In the genomic region with DNA sequence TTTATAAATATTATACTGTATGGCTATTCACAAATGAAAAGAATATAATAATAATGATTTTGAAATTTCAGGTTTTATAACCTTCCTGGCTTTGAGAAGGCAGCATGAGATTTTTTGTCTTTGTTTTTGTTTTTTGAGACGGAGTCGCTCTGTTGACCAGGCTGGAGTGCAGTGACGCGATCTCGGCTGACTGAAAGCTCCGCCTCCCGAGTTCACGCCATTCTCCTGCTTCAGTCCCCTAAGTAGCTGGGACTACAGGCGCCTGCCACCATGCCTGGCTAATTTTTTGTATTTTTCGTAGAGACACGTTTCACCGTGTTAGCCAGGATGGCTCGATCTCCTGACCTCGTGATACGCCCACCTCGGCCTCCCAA, we compare ENCODE assay signal across 8 cellular contexts.
DNase-seq lines count a peak whose midpoint lies in the region; ATAC-seq, FAIRE-seq and TF ChIP-seq lines count a peak whose summit lies in the region.

No MANE protein-coding gene starts in this region.

- H3K27me3 ChIP-seq in astrocyte (ENCODE audit: insufficient read depth, low read length) (no peaks in the 10 kb centered on the region), neutrophil (no peaks in the 10 kb centered on the region)

- H3K36me3 ChIP-seq in astrocyte (ENCODE audit: insufficient read depth, low read length): no peaks in the 10 kb centered on the region
- no peaks in the 10 kb centered on the region for H3K36me3 ChIP-seq in neutrophil

- no peaks in the 10 kb centered on the region for H3K4me1 ChIP-seq in astrocyte (ENCODE audit: insufficient read depth, low read length)
- peaks cover 0 to 3% of the 10 kb centered on the region in 2 experiments for H3K4me1 ChIP-seq in neutrophil (ENCODE audit: control insufficient read depth in 1 of 2, insufficient read depth in 1 of 2, low read depth in 1 of 2, low read length in 1 of 2)

- no peaks in the 10 kb centered on the region for H3K27me3 Mint-ChIP-seq in astrocyte (ENCODE audit: low read depth, unreplicated experiment)

- H3K9me3 ChIP-seq in astrocyte (ENCODE audit: insufficient read depth, low read depth, low read length): peaks cover 5% of the 10 kb centered on the region
- peaks cover 8% of the 10 kb centered on the region for H3K9me3 ChIP-seq in neutrophil

- no peak overlapping the region for H3K9ac ChIP-seq in astrocyte (ENCODE audit: low read length)

- H3K4me2 ChIP-seq in astrocyte (ENCODE audit: low read length): peak overlapping the region; percentile 57

- no peak overlapping the region for H3K27ac Mint-ChIP-seq in astrocyte (ENCODE audit: unreplicated experiment)

- H2AFZ ChIP-seq in astrocyte (ENCODE audit: low read depth, low read length): peak overlapping the region; percentile 78

- H3K79me2 ChIP-seq in astrocyte (ENCODE audit: insufficient read depth, low read length): no peaks in the 10 kb centered on the region

- DNase-seq in Ammon's horn (ENCODE audit: low spot score) (peak; percentile 82), NCI-H2029 treated with DMSO at 0.1 percent for 48 hours (lab: John Stamatoyannopoulos, UW) (peak; percentile 92), astrocyte (ENCODE audit: low read depth) (peak; percentile 46)

- H3K4me3 ChIP-seq in astrocyte (ENCODE audit: insufficient read depth, low read depth, low read length) (peak overlapping the region; percentile 5), neutrophil (ENCODE audit: low read depth in 1 of 2, low read length in 1 of 2) (peak overlapping the region in 1 of 2 experiments; percentile 72)

- H4K20me1 ChIP-seq in astrocyte (ENCODE audit: insufficient read depth, low read length): no peaks in the 10 kb centered on the region

- H3K4me1 Mint-ChIP-seq in astrocyte (ENCODE audit: low read depth, unreplicated experiment): no peaks in the 10 kb centered on the region

- no peak overlapping the region for H3K4me3 Mint-ChIP-seq in astrocyte (ENCODE audit: unreplicated experiment)

- ATAC-seq in GM18505 (IDR thresholded peaks at IDR 0.05; ENCODE audit: unreplicated experiment): no peak
- ATAC-seq in HG03159 (IDR thresholded peaks at IDR 0.05; ENCODE audit: unreplicated experiment): no peak
- ATAC-seq in HG02970 (IDR thresholded peaks at IDR 0.05; ENCODE audit: low FRiP score, unreplicated experiment): no peak
- ATAC-seq in HG02973 (IDR thresholded peaks at IDR 0.05; ENCODE audit: unreplicated experiment): no peak

- H3K36me3 Mint-ChIP-seq in astrocyte (ENCODE audit: low read depth, unreplicated experiment): no peaks in the 10 kb centered on the region

- no peak for FAIRE-seq in astrocyte (lab: Jason Lieb, UNC)

- no peak for TF ChIP-seq POLR2A in GM18505 (IDR thresholded peaks at IDR 0.05; ENCODE audit: borderline replicate concordance, extremely low read depth, insufficient read depth, insufficient read length)

- H3K27ac ChIP-seq in astrocyte (ENCODE audit: low read depth, low read length) (no peak overlapping the region), neutrophil (peak overlapping the region; percentile 62)

- TF ChIP-seq CTCF in astrocyte (IDR thresholded peaks at IDR 0.05; ENCODE audit: insufficient read depth, low read depth, low read length): no peak
- TF ChIP-seq CTCF in neutrophil (IDR thresholded peaks at IDR 0.05): no peak

- peaks cover 10% of the 10 kb centered on the region for H3K9me3 Mint-ChIP-seq in astrocyte (ENCODE audit: unreplicated experiment)
